16 cellular contexts compared by ENCODE assay signal in genomic region chr5:71905804-71906711, GRCh38.
DNase-seq lines count a peak whose midpoint lies in the region; ATAC-seq, FAIRE-seq and TF ChIP-seq lines count a peak whose summit lies in the region.
"Had no signal": no experiment of that assay in that cellular context is flagged by ENCODE, and none has a peak within 500 bp of the region (broad histone marks: within the 10 kb centered on the region; RNA-seq: fewer than 3 reads in every experiment).

No MANE protein-coding gene starts in this region.

- ATAC-seq in CD8-positive, alpha-beta T cell = no peak

- no peaks in the 10 kb centered on the region for H3K36me3 ChIP-seq in HEK293 (ENCODE audit: control insufficient read depth in 2 of 2, insufficient read depth in 1 of 2, low read length in 2 of 2)
- H3K36me3 ChIP-seq in bronchial epithelial cell (ENCODE audit: control insufficient read depth, insufficient read depth, low read length) = no peaks in the 10 kb centered on the region
- no peaks in the 10 kb centered on the region for H3K36me3 ChIP-seq in neural cell (ENCODE audit: insufficient read depth, low read length)
- H3K36me3 ChIP-seq in CD8-positive, alpha-beta T cell (ENCODE audit: insufficient read depth, low read length) = no peaks in the 10 kb centered on the region
- H3K36me3 ChIP-seq: Peyer's patch, tibial artery had no signal

- peaks cover 6% of the 10 kb centered on the region for H3K79me2 ChIP-seq in neural cell (replicated peaks; ENCODE audit: insufficient read depth, low read length)

- H3K4me3 ChIP-seq in HEK293 (ENCODE audit: low read depth, low read length) = no peak overlapping the region
- H3K4me3 ChIP-seq in bronchial epithelial cell (ENCODE audit: low read depth, low read length) = no peak overlapping the region
- no peak overlapping the region for H3K4me3 ChIP-seq in neural cell (ENCODE audit: low read length)
- H3K4me3 ChIP-seq in CD8-positive, alpha-beta T cell (ENCODE audit: low read depth, low read length) = no peak overlapping the region
- H3K4me3 ChIP-seq: Peyer's patch, tibial artery had no signal

- DNase-seq in NCI-H2227 (lab: John Stamatoyannopoulos, UW; ENCODE audit: unreplicated experiment) = peak; percentile 75
- DNase-seq in bronchial epithelial cell (ENCODE audit: low read depth) = no peak
- DNase-seq in CD8-positive, alpha-beta T cell = no peak
- no peak for DNase-seq in middle frontal gyrus (ENCODE audit: extremely low spot score, low spot score)
- DNase-seq in erythroblast (lab: John Stamatoyannopoulos, UW) = no peak
- no peak for DNase-seq in OCI-M2 (lab: John Stamatoyannopoulos, UW; ENCODE audit: unreplicated experiment)
- DNase-seq: activated B cell treated with CpG ODN at 0.5 μM for 24 hours; CD8-positive, alpha-beta memory T cell; foreskin fibroblast; kidney glomerular epithelial cell; Peyer's patch; retina; tibial artery had no signal

- peaks cover 16% of the 10 kb centered on the region for H3F3A ChIP-seq in neural cell (ENCODE audit: insufficient read depth, low read length, poor library complexity, severe bottlenecking)

- TF ChIP-seq RAD21 in neural cell (conservative IDR thresholded peaks at IDR 0.05) = no peak

- H3K36me3 Mint-ChIP-seq in CD8-positive, alpha-beta T cell = no peaks in the 10 kb centered on the region
- H3K36me3 Mint-ChIP-seq: CD8-positive, alpha-beta memory T cell had no signal

- no peak overlapping the region for H3K4me2 ChIP-seq in neural cell (ENCODE audit: low read length)

- H4K20me1 ChIP-seq in neural cell (ENCODE audit: insufficient read depth) = no peaks in the 10 kb centered on the region

- peaks cover 5% of the 10 kb centered on the region for H3K27me3 Mint-ChIP-seq in CD8-positive, alpha-beta T cell (ENCODE audit: low read depth)

- TF ChIP-seq CTCF in HEK293 (tag by site-specific recombination; IDR thresholded peaks at IDR 0.05) = no peak
- no peak for TF ChIP-seq CTCF in bronchial epithelial cell (IDR thresholded peaks at IDR 0.05; ENCODE audit: insufficient read depth, low read length, severe bottlenecking)
- no peak for TF ChIP-seq CTCF in neural cell (IDR thresholded peaks at IDR 0.05; ENCODE audit: poor library complexity, severe bottlenecking)
- TF ChIP-seq CTCF in CD8-positive, alpha-beta T cell (IDR thresholded peaks at IDR 0.05) = no peak

- H3K27ac Mint-ChIP-seq in CD8-positive, alpha-beta T cell = no peak overlapping the region
- H3K27ac Mint-ChIP-seq: activated B cell treated with CpG ODN at 0.5 μM for 24 hours; CD8-positive, alpha-beta memory T cell had no signal

- no peaks in the 10 kb centered on the region for H3K4me1 Mint-ChIP-seq in CD8-positive, alpha-beta T cell (ENCODE audit: low read depth)
- H3K4me1 Mint-ChIP-seq: activated B cell treated with CpG ODN at 0.5 μM for 24 hours; CD8-positive, alpha-beta memory T cell had no signal

- H3K27me3 ChIP-seq in bronchial epithelial cell (ENCODE audit: control insufficient read depth, insufficient read depth, low read length) = no peaks in the 10 kb centered on the region
- no peaks in the 10 kb centered on the region for H3K27me3 ChIP-seq in neural cell (ENCODE audit: insufficient read depth, low read depth, low read length)
- H3K27me3 ChIP-seq in CD8-positive, alpha-beta T cell (ENCODE audit: insufficient read depth, low read length) = no peaks in the 10 kb centered on the region
- H3K27me3 ChIP-seq: Peyer's patch, tibial artery had no signal

- H2AFZ ChIP-seq in neural cell (ENCODE audit: low read depth, low read length) = no peak overlapping the region

- POLR2A ChIA-PET in HEK293 (lab: Yijun Ruan, JAX) = no interaction called here
- POLR2A ChIA-PET in CD8-positive, alpha-beta T cell (lab: Charles Lee) = no interaction called here

- CTCF ChIA-PET in HEK293 (lab: Yijun Ruan, JAX) = interaction anchor here (0.5 to 1.4 kb wide), 3 partner anchors 29 to 134 kb away, joined by 3 read pairs; no protein-coding TSS in a partner anchor
- CTCF ChIA-PET in CD8-positive, alpha-beta T cell (lab: Charles Lee) = no interaction called here

- no peaks in the 10 kb centered on the region for H3K9me2 ChIP-seq in neural cell (ENCODE audit: insufficient read depth, low read length)

- H3K4me1 ChIP-seq in HEK293 (ENCODE audit: control insufficient read depth, insufficient read depth, low read length) = peaks cover 14% of the 10 kb centered on the region
- no peaks in the 10 kb centered on the region for H3K4me1 ChIP-seq in CD8-positive, alpha-beta T cell (ENCODE audit: insufficient read depth, low read length)
- H3K4me1 ChIP-seq: Peyer's patch had no signal

- intact Hi-C loops in CD8-positive, alpha-beta T cell (cut with DNase I, micrococcal nuclease) = no loop called here

- peak overlapping the region; percentile 62 for H3K9ac ChIP-seq in neural cell (ENCODE audit: low read length)

- no peak overlapping the region for H3K4me3 Mint-ChIP-seq in CD8-positive, alpha-beta T cell
- H3K4me3 Mint-ChIP-seq: activated B cell treated with CpG ODN at 0.5 μM for 24 hours; CD8-positive, alpha-beta memory T cell had no signal

- no peak for TF ChIP-seq POLR2A in erythroblast (IDR thresholded peaks at IDR 0.05; ENCODE audit: low read length)

- H3K9me3 Mint-ChIP-seq in CD8-positive, alpha-beta T cell = no peaks in the 10 kb centered on the region
- H3K9me3 Mint-ChIP-seq: activated B cell treated with CpG ODN at 0.5 μM for 24 hours had no signal

- FAIRE-seq in bronchial epithelial cell (lab: Jason Lieb, UNC) = peak; percentile 86
- FAIRE-seq: GM19239 had no signal

- H3K9me3 ChIP-seq in HEK293 (ENCODE audit: control insufficient read depth, insufficient read depth, low read depth, low read length) (no peaks in the 10 kb centered on the region), neural cell (ENCODE audit: low read length) (no peaks in the 10 kb centered on the region)
- H3K9me3 ChIP-seq in CD8-positive, alpha-beta T cell (ENCODE audit: low read length) = no peaks in the 10 kb centered on the region
- H3K9me3 ChIP-seq: Peyer's patch, tibial artery had no signal

- H3K27ac ChIP-seq in HEK293 (ENCODE audit: extremely low read depth, low read depth, low read length) = 0 out of 2 replicates have a peak overlapping the region, but pooled peaks have one; percentile 4
- H3K27ac ChIP-seq in neural cell (ENCODE audit: low read length) = peak overlapping the region; percentile 98
- H3K27ac ChIP-seq in CD8-positive, alpha-beta T cell (ENCODE audit: low read depth, low read length) = no peak overlapping the region
- H3K27ac ChIP-seq: Peyer's patch had no signal

- TF ChIP-seq EP300 in neural cell (conservative IDR thresholded peaks at IDR 0.05; ENCODE audit: poor library complexity, severe bottlenecking) = no peak

TF ChIP-seq in HEK293, 187 proteins besides CTCF, POLR2A, EP300 and RAD21 (continues in another document):
- TF ChIP-seq ZNF843 (tag by site-specific recombination; IDR thresholded peaks at IDR 0.05) (peak; percentile 53; the same call in 1 of the 2 replicates), ZNF580 (tag by site-specific recombination; IDR thresholded peaks at IDR 0.05) (0 out of 2 replicates have a peak, but pooled peaks have one; percentile 11), MEIS1 (CRISPR knock-in tag; IDR thresholded peaks at IDR 0.05; ENCODE audit: borderline replicate concordance) (peak; percentile 60; the same call in 1 of the 2 replicates), WT1 (tag by site-specific recombination; IDR thresholded peaks at IDR 0.05) (0 out of 2 replicates have a peak, but pooled peaks have one; percentile 15), ZXDB (tag by site-specific recombination; IDR thresholded peaks at IDR 0.05) (no peak), ZNF664 (tag by site-specific recombination; IDR thresholded peaks at IDR 0.05) (peak; percentile 89; the same call in 1 of the 2 replicates), ZNF692 (tag by site-specific recombination; IDR thresholded peaks at IDR 0.05) (no peak)

TF ChIP-seq in neural cell, 6 proteins besides CTCF, POLR2A, EP300 and RAD21:
- no peak for TF ChIP-seq SMC3 (conservative IDR thresholded peaks at IDR 0.05; ENCODE audit: poor library complexity)
- no peak for TF ChIP-seq POLR2AphosphoS5 (IDR thresholded peaks at IDR 0.05)
- no peak for TF ChIP-seq EZH2 (IDR thresholded peaks at IDR 0.05; ENCODE audit: borderline replicate concordance, insufficient read depth, low read length, poor library complexity, severe bottlenecking)
- TF ChIP-seq MXI1 (conservative IDR thresholded peaks at IDR 0.05; ENCODE audit: poor library complexity, severe bottlenecking) = no peak
- no peak for TF ChIP-seq REST (IDR thresholded peaks at IDR 0.05; ENCODE audit: borderline replicate concordance)
- no peak for TF ChIP-seq TAF1 (IDR thresholded peaks at IDR 0.05; ENCODE audit: low read depth)
TF ChIP-seq in neural cell: peak in this region for 0.
